In genomic region chr6:89035252-89036106, GRCh38 we compare ENCODE assay signal across 1 cellular context.
TF ChIP-seq lines count a peak whose summit lies in the region.

No MANE protein-coding gene starts in this region.

TF ChIP-seq in K562, 482 proteins besides CTCF, POLR2A, EP300 and RAD21 (continued from another document and continues in another):
- no peak for TF ChIP-seq RERE (CRISPR knock-in tag; IDR thresholded peaks at IDR 0.05; ENCODE audit: borderline replicate concordance)
- TF ChIP-seq KLF16 (IDR thresholded peaks at IDR 0.05): no peak
- no peak for TF ChIP-seq ZBTB17 (CRISPR knock-in tag; IDR thresholded peaks at IDR 0.05)
- no peak for TF ChIP-seq ZNF79 (CRISPR knock-in tag; IDR thresholded peaks at IDR 0.05; ENCODE audit: low read depth)
- no peak for TF ChIP-seq CEBPB (tag; IDR thresholded peaks at IDR 0.05)
- TF ChIP-seq ZNF644 (tag; IDR thresholded peaks at IDR 0.05; ENCODE audit: low read depth): peak; percentile 65; the same call in 1 of the 2 replicates
- no peak for TF ChIP-seq KDM2B (CRISPR knock-in tag; IDR thresholded peaks at IDR 0.05)
- TF ChIP-seq MYBL2 (IDR thresholded peaks at IDR 0.05; ENCODE audit: low read depth): no peak
- no peak for TF ChIP-seq MYBL2 (CRISPR knock-in tag; IDR thresholded peaks at IDR 0.05; ENCODE audit: borderline replicate concordance)
- TF ChIP-seq HDAC3 (IDR thresholded peaks at IDR 0.05; ENCODE audit: borderline replicate concordance, partially characterized antibody): peak; percentile 24
- TF ChIP-seq PHB (CRISPR knock-in tag; IDR thresholded peaks at IDR 0.05): no peak
- TF ChIP-seq GABPB1 (CRISPR knock-in tag; IDR thresholded peaks at IDR 0.05): no peak
- no peak for TF ChIP-seq MAZ (CRISPR knock-in tag; conservative IDR thresholded peaks at IDR 0.05 in 1 of 2, IDR thresholded peaks at IDR 0.05 in 1 of 2)
- TF ChIP-seq ATF1 (CRISPR knock-in tag; IDR thresholded peaks at IDR 0.05): no peak
- TF ChIP-seq ATF1 (tag; IDR thresholded peaks at IDR 0.05): peak; percentile 88
- TF ChIP-seq NONO (IDR thresholded peaks at IDR 0.05; ENCODE audit: low read depth in 2 of 2, low read length in 1 of 2): no peak
- TF ChIP-seq ZKSCAN8 (CRISPR knock-in tag; IDR thresholded peaks at IDR 0.05): no peak
- TF ChIP-seq SOX6 (IDR thresholded peaks at IDR 0.05): peak; percentile 64
- no peak for TF ChIP-seq HDAC8 (tag; IDR thresholded peaks at IDR 0.05)
- TF ChIP-seq ZBTB33 (CRISPR knock-in tag; IDR thresholded peaks at IDR 0.05): no peak
- TF ChIP-seq ATF4 (CRISPR knock-in tag; IDR thresholded peaks at IDR 0.05): peak; percentile 83
- no peak for TF ChIP-seq RNF2 (IDR thresholded peaks at IDR 0.05)
- no peak for TF ChIP-seq KLF6 (CRISPR knock-in tag; IDR thresholded peaks at IDR 0.05; ENCODE audit: borderline replicate concordance)
- TF ChIP-seq CREM (IDR thresholded peaks at IDR 0.05; ENCODE audit: low read depth): peak; percentile 67
- no peak for TF ChIP-seq UBTF (IDR thresholded peaks at IDR 0.05; ENCODE audit: borderline replicate concordance in 1 of 2, low read depth in 2 of 2, low read length in 2 of 2)
- no peak for TF ChIP-seq E2F6 (IDR thresholded peaks at IDR 0.05; ENCODE audit: borderline replicate concordance in 1 of 2, extremely low read depth in 1 of 2, insufficient read depth in 1 of 2, insufficient read length in 1 of 2, low read depth in 1 of 2, low read length in 1 of 2, poor library complexity in 1 of 2, severe bottlenecking in 1 of 2)
- TF ChIP-seq SMAD1 (IDR thresholded peaks at IDR 0.05; ENCODE audit: low read depth, low read length, partially characterized antibody): no peak
- TF ChIP-seq ZBED1 (IDR thresholded peaks at IDR 0.05): no peak
- 0 out of 4 replicates have a peak, but pooled peaks of 1 of the 2 experiments have one; percentile 10 for TF ChIP-seq FOXA3 (CRISPR knock-in tag; conservative IDR thresholded peaks at IDR 0.05 in 1 of 2, IDR thresholded peaks at IDR 0.05 in 1 of 2)
- no peak for TF ChIP-seq ZNF347 (CRISPR knock-in tag; IDR thresholded peaks at IDR 0.05; ENCODE audit: low read depth)
- TF ChIP-seq PHTF2 (CRISPR knock-in tag; IDR thresholded peaks at IDR 0.05): no peak
- peak; percentile 34 to 46; a peak in 2 of 4 replicates for TF ChIP-seq FOXK2 (conservative IDR thresholded peaks at IDR 0.05 in 1 of 2, IDR thresholded peaks at IDR 0.05 in 1 of 2; ENCODE audit: low read depth in 2 of 2)
- no peak for TF ChIP-seq CSDE1 (IDR thresholded peaks at IDR 0.05)
- TF ChIP-seq ZEB2 (IDR thresholded peaks at IDR 0.05): no peak; the same call in 1 of the 2 replicates
- peak; percentile 88 for TF ChIP-seq MEF2D (tag; conservative IDR thresholded peaks at IDR 0.05; ENCODE audit: low read depth)
- TF ChIP-seq ZNF224 (CRISPR knock-in tag; IDR thresholded peaks at IDR 0.05): no peak
- TF ChIP-seq TFAP4 (CRISPR knock-in tag; IDR thresholded peaks at IDR 0.05; ENCODE audit: borderline replicate concordance): peak; percentile 75; the same call in 1 of the 2 replicates
- peak; percentile 18; the same call in 1 of the 2 replicates for TF ChIP-seq ZFX (CRISPR knock-in tag; IDR thresholded peaks at IDR 0.05)
- TF ChIP-seq PREB (CRISPR knock-in tag; IDR thresholded peaks at IDR 0.05): no peak
- no peak for TF ChIP-seq CREB3 (tag; conservative IDR thresholded peaks at IDR 0.05; ENCODE audit: low read depth)
- no peak for TF ChIP-seq HCFC1 (IDR thresholded peaks at IDR 0.05; ENCODE audit: low read depth, low read length)
- TF ChIP-seq STAT5A (IDR thresholded peaks at IDR 0.05; ENCODE audit: borderline replicate concordance, low read length): no peak
- TF ChIP-seq ARID1B (IDR thresholded peaks at IDR 0.05): peak; percentile 70
- TF ChIP-seq ZNF324 (CRISPR knock-in tag; IDR thresholded peaks at IDR 0.05): no peak
- no peak for TF ChIP-seq ZZZ3 (IDR thresholded peaks at IDR 0.05)
- no peak for TF ChIP-seq MYNN (IDR thresholded peaks at IDR 0.05)
- no peak for TF ChIP-seq MYNN (CRISPR knock-in tag; IDR thresholded peaks at IDR 0.05)
- TF ChIP-seq WHSC1 (IDR thresholded peaks at IDR 0.05; ENCODE audit: low read length): no peak
- TF ChIP-seq ZNF23 (CRISPR knock-in tag; IDR thresholded peaks at IDR 0.05): no peak
- TF ChIP-seq MLLT1 (IDR thresholded peaks at IDR 0.05): no peak
- no peak for TF ChIP-seq ARID3A (IDR thresholded peaks at IDR 0.05; ENCODE audit: borderline replicate concordance, low read depth, low read length)
- no peak for TF ChIP-seq HDAC1 (IDR thresholded peaks at IDR 0.05)
- TF ChIP-seq EP400 (IDR thresholded peaks at IDR 0.05): no peak
- no peak for TF ChIP-seq MTA2 (IDR thresholded peaks at IDR 0.05; ENCODE audit: low read depth)
- TF ChIP-seq ZNF445 (CRISPR knock-in tag; IDR thresholded peaks at IDR 0.05; ENCODE audit: low read depth): no peak
- TF ChIP-seq SRSF1 (IDR thresholded peaks at IDR 0.05; ENCODE audit: low read depth, low read length): no peak
